ENCODE assay signal across 25 cellular contexts in genomic region chr7:13846386-13846785, GRCh38.
"Had no signal": no experiment of that assay in that cellular context is flagged by ENCODE, and none has a peak within 500 bp of the region (broad histone marks: within the 10 kb centered on the region; RNA-seq: fewer than 3 reads in every experiment).

No MANE protein-coding gene starts in this region.

- H3K36me3 Mint-ChIP-seq: activated naive CD4-positive, alpha-beta T cell treated with anti-CD3 and anti-CD28 coated beads, Interleukin-2, amount 10 ng/mL, durations not matched to agents 7 days and 5 days; brain; immature natural killer cell; naive thymus-derived CD4-positive, alpha-beta T cell; stimulated activated memory B cell treated with anti-CD40 and anti-IgM and Interleukin-4, amounts not matched to agents 10 μg/mL and 1 μg/mL and 100 μg/mL, for 72 hours had no signal

- H3K27ac ChIP-seq: esophagus squamous epithelium, foreskin keratinocyte, hepatocyte, left ventricle myocardium inferior, stomach, suprapubic skin, tibial nerve had no signal

- H3K27me3 ChIP-seq: esophagus squamous epithelium, foreskin keratinocyte, hepatocyte, stomach, suprapubic skin, tibial nerve had no signal

- H3K27me3 Mint-ChIP-seq: activated B cell treated with CpG ODN at 0.5 μM for 24 hours; activated CD4-positive, alpha-beta T cell treated with anti-CD3 and anti-CD28 coated beads for 36 hours; activated naive CD4-positive, alpha-beta T cell treated with anti-CD3 and anti-CD28 coated beads, Interleukin-2, amount 10 ng/mL, durations not matched to agents 7 days and 5 days; brain; stimulated activated memory B cell treated with anti-CD40 and anti-IgM and Interleukin-4, amounts not matched to agents 10 μg/mL and 1 μg/mL and 100 μg/mL, for 72 hours; T-helper 17 cell had no signal

- H3K4me1 Mint-ChIP-seq: activated B cell treated with CpG ODN at 0.5 μM for 24 hours; stimulated activated memory B cell treated with anti-CD40 and anti-IgM and Interleukin-4, amounts not matched to agents 10 μg/mL and 1 μg/mL and 100 μg/mL, for 72 hours had no signal

- H3K27ac Mint-ChIP-seq: activated B cell treated with CpG ODN at 0.5 μM for 24 hours; activated CD4-positive, alpha-beta T cell treated with anti-CD3 and anti-CD28 coated beads for 36 hours; activated naive CD4-positive, alpha-beta T cell treated with anti-CD3 and anti-CD28 coated beads, Interleukin-2, amount 10 ng/mL, durations not matched to agents 7 days and 5 days; brain; naive thymus-derived CD4-positive, alpha-beta T cell; stimulated activated memory B cell treated with anti-CD40 and anti-IgM and Interleukin-4, amounts not matched to agents 10 μg/mL and 1 μg/mL and 100 μg/mL, for 72 hours; T-helper 17 cell had no signal

- H3K4me3 ChIP-seq: esophagus squamous epithelium, hepatocyte, left ventricle myocardium inferior, smooth muscle cell, stomach, suprapubic skin, tibial nerve had no signal

- H3K4me3 Mint-ChIP-seq: activated B cell treated with CpG ODN at 0.5 μM for 24 hours; activated CD4-positive, alpha-beta T cell treated with anti-CD3 and anti-CD28 coated beads for 36 hours; activated naive CD4-positive, alpha-beta T cell treated with anti-CD3 and anti-CD28 coated beads, Interleukin-2, amount 10 ng/mL, durations not matched to agents 7 days and 5 days; brain; immature natural killer cell; naive thymus-derived CD4-positive, alpha-beta T cell; neural crest cell; stimulated activated memory B cell treated with anti-CD40 and anti-IgM and Interleukin-4, amounts not matched to agents 10 μg/mL and 1 μg/mL and 100 μg/mL, for 72 hours; T-helper 17 cell had no signal

- H3K9me3 Mint-ChIP-seq: activated naive CD4-positive, alpha-beta T cell treated with anti-CD3 and anti-CD28 coated beads, Interleukin-2, amount 10 ng/mL, durations not matched to agents 7 days and 5 days; brain; immature natural killer cell; neural crest cell had no signal

- H3K4me2 ChIP-seq: hepatocyte, smooth muscle cell had no signal

- DNase-seq: activated B cell treated with CpG ODN at 0.5 μM for 24 hours; activated CD4-positive, alpha-beta T cell treated with anti-CD3 and anti-CD28 coated beads for 36 hours; activated CD4-positive, alpha-beta T cell treated with anti-CD3 and anti-CD28 coated beads, Interleukin-2, amount 50 U/mL, for 48 hours; activated effector memory CD4-positive, alpha-beta T cell treated with anti-CD3 and anti-CD28 coated beads, Interleukin-2, amount 50 U/mL, for 16 hours; activated naive CD4-positive, alpha-beta T cell treated with anti-CD3 and anti-CD28 coated beads, Interleukin-2, amount 10 ng/mL, durations not matched to agents 7 days and 5 days; aorta; central memory CD4-positive, alpha-beta T cell; effector memory CD4-positive, alpha-beta T cell; esophagus squamous epithelium; foreskin keratinocyte; immature natural killer cell; kidney glomerular epithelial cell; left ventricle myocardium inferior; naive thymus-derived CD4-positive, alpha-beta T cell; posterior cingulate gyrus; stimulated activated CD4-positive, alpha-beta T cell treated with anti-CD3 and anti-CD28 coated beads, Interleukin-15, amount 100 ng/mL, for 24 hours; stomach; T-helper 17 cell had no signal

- H3K4me1 ChIP-seq: left ventricle myocardium inferior had no signal

- H3K36me3 ChIP-seq: esophagus squamous epithelium, left ventricle myocardium inferior, stomach, suprapubic skin, tibial nerve had no signal

- H3K9me3 ChIP-seq: esophagus squamous epithelium, left ventricle myocardium inferior, stomach, suprapubic skin, tibial nerve had no signal
